ENCODE assay signal across 14 cellular contexts in genomic region chr10:126133906-126134703, GRCh38.
DNase-seq lines count a peak whose midpoint lies in the region; ATAC-seq, FAIRE-seq and TF ChIP-seq lines count a peak whose summit lies in the region.
"Had no signal": no experiment of that assay in that cellular context is flagged by ENCODE, and none has a peak within 500 bp of the region (broad histone marks: within the 10 kb centered on the region; RNA-seq: fewer than 3 reads in every experiment).

No MANE protein-coding gene starts in this region.

- H3K4me1 ChIP-seq in PC-3 (ENCODE audit: insufficient read depth, low read length) (peaks cover 21% of the 10 kb centered on the region), H1 (replicated peaks in 1 of 4; ENCODE audit: control insufficient read depth in 3 of 4, insufficient read depth in 4 of 4, low read length in 3 of 4) (peaks cover 0 to 12% (median 7%) of the 10 kb centered on the region in 4 experiments; a peak in 5 of 7 replicates)

- no peak overlapping the region for H2BK15ac ChIP-seq in H1 (ENCODE audit: low read length)

- no peak overlapping the region for H3K4me3 ChIP-seq in PC-3 (ENCODE audit: low read length)
- no peak overlapping the region for H3K4me3 ChIP-seq in H1 (ENCODE audit: extremely low read depth in 1 of 4, insufficient read depth in 2 of 4, low read depth in 3 of 4, low read length in 4 of 4)

- no peak overlapping the region for H4K8ac ChIP-seq in H1 (ENCODE audit: extremely low read depth, insufficient read depth, low read length)

- H3K23me2 ChIP-seq in H1 (ENCODE audit: low read depth, low read length), result no peaks in the 10 kb centered on the region

- H3K36me3 ChIP-seq in PC-3 (ENCODE audit: low read depth, low read length) (no peaks in the 10 kb centered on the region), H1 (ENCODE audit: control insufficient read depth in 2 of 4, insufficient read depth in 4 of 4, low read length in 3 of 4) (no peaks in the 10 kb centered on the region)

- no peaks in the 10 kb centered on the region for H3K9me2 ChIP-seq in PC-3 (replicated peaks; ENCODE audit: low read length)

- H3K23ac ChIP-seq in H1 (ENCODE audit: insufficient read length), result no peak overlapping the region

- H2AK5ac ChIP-seq in H1 (ENCODE audit: low read depth, low read length), result no peak overlapping the region

- H4K91ac ChIP-seq in H1 (replicated peaks; ENCODE audit: insufficient read length, low read length), result no peak overlapping the region

- H2BK20ac ChIP-seq in H1 (ENCODE audit: low read length), result no peak overlapping the region

- H3K18ac ChIP-seq in H1 (ENCODE audit: extremely low read depth, low read length), result no peak overlapping the region

- BruUV-seq in PC-3 (replicated peaks; lab: Mats Ljungman, UMichigan), result no TSS peak

- H2BK12ac ChIP-seq in H1 (ENCODE audit: low read depth, low read length), result no peak overlapping the region

- H3K9ac ChIP-seq in PC-3 (ENCODE audit: low read length), result peak overlapping the region; percentile 62
- no peak overlapping the region for H3K9ac ChIP-seq in H1 (replicated peaks in 1 of 4; ENCODE audit: extremely low read depth in 1 of 4, low read depth in 3 of 4, low read length in 3 of 4)

- H3K79me1 ChIP-seq in H1 (ENCODE audit: low read depth, low read length), result no peaks in the 10 kb centered on the region

- H3F3A ChIP-seq in PC-3 (ENCODE audit: low read length, unreplicated experiment), result no peaks in the 10 kb centered on the region

- H3K56ac ChIP-seq in H1 (replicated peaks; ENCODE audit: insufficient read length, low read depth, low read length), result no peak overlapping the region

- FAIRE-seq in H1 (lab: Jason Lieb, UNC), result no peak

- TF ChIP-seq CTCF in PC-3 (conservative IDR thresholded peaks at IDR 0.05; ENCODE audit: low read depth, low read length) (no peak), H1 (IDR thresholded peaks at IDR 0.05; ENCODE audit: control extremely low read depth in 1 of 3, insufficient read depth in 1 of 3, low read depth in 1 of 3, low read length in 3 of 3) (no peak)

- H3K9me3 ChIP-seq in PC-3 (ENCODE audit: low read length) (no peaks in the 10 kb centered on the region), H1 (ENCODE audit: insufficient read depth in 2 of 2, low read depth in 1 of 2, low read length in 1 of 2) (peaks cover 2 to 4% of the 10 kb centered on the region in 2 experiments; a peak in 1 of 4 replicates)

- H2BK120ac ChIP-seq in H1 (replicated peaks; ENCODE audit: low read depth, low read length), result peak overlapping the region; percentile 17

- H3K27me3 ChIP-seq in PC-3 (ENCODE audit: low read length), result no peaks in the 10 kb centered on the region
- no peaks in the 10 kb centered on the region for H3K27me3 ChIP-seq in H1 (replicated peaks in 1 of 4; ENCODE audit: control insufficient read depth in 3 of 4, extremely low read depth in 1 of 4, insufficient read depth in 3 of 4, low read length in 3 of 4)

- no peak for TF ChIP-seq RAD21 in H1 (IDR thresholded peaks at IDR 0.05 in 1 of 2, conservative IDR thresholded peaks at IDR 0.05 in 1 of 2; ENCODE audit: low read depth in 2 of 2, low read length in 2 of 2)

- no peak overlapping the region for H3K14ac ChIP-seq in H1 (ENCODE audit: insufficient read length)

- intact Hi-C loops in PC-3 (cut with micrococcal nuclease) (no loop called here), posterior vena cava (cut with DNase I) (no loop called here)

- H4K20me1 ChIP-seq in PC-3 (ENCODE audit: low read length), result no peaks in the 10 kb centered on the region
- no peaks in the 10 kb centered on the region for H4K20me1 ChIP-seq in H1 (replicated peaks in 1 of 2; ENCODE audit: control insufficient read depth in 1 of 2, insufficient read depth in 2 of 2, low read length in 2 of 2)

- 89% methylated on average over 6 of the region's 6 CpGs; no CpG with 5 or more reads in 1 of the 2 experiments for WGBS in H1 (ENCODE audit: extremely low coverage in 1 of 2, insufficient coverage in 1 of 2, insufficient read length in 1 of 2, insufficient replicate concordance in 2 of 2, low coverage in 1 of 2, low lambda C conversion rate in 2 of 2, missing lambda C conversion rate in 1 of 2), 2 experiments

- no peaks in the 10 kb centered on the region for H3K79me2 ChIP-seq in PC-3 (ENCODE audit: low read length)
- no peaks in the 10 kb centered on the region for H3K79me2 ChIP-seq in H1 (ENCODE audit: control insufficient read depth in 1 of 2, insufficient read depth in 2 of 2, low read length in 2 of 2)

- no peak for TF ChIP-seq EP300 in H1 (IDR thresholded peaks at IDR 0.05; ENCODE audit: borderline replicate concordance in 1 of 2, low read depth in 2 of 2, low read length in 2 of 2)

- H2AFZ ChIP-seq in PC-3 (ENCODE audit: low read length) (0 out of 2 replicates have a peak overlapping the region, but pooled peaks have one; percentile 19), H1 (ENCODE audit: low read length) (no peak overlapping the region)

- DNase-seq in AG20443 (ENCODE audit: low spot score), result peak; percentile 61
- peak; percentile 69 for DNase-seq in PC-3
- no peak for DNase-seq in H1 (ENCODE audit: low read depth in 1 of 2, low spot score in 2 of 2)
- DNase-seq in myocyte (ENCODE audit: low read depth), result peak; percentile 56
- no peak for DNase-seq in activated gamma-delta T cell (lab: John Stamatoyannopoulos, UW)
- DNase-seq in hippocampal formation (lab: John Stamatoyannopoulos, UW), result no peak
- DNase-seq in posterior vena cava (ENCODE audit: low spot score), result no peak
- DNase-seq in stimulated activated CD8-positive, alpha-beta memory T cell treated with anti-CD3 and anti-CD28 coated beads, Interleukin-4, amount 100 ng/mL, for 48 hours, result no peak
- DNase-seq: activated CD8-positive, alpha-beta memory T cell treated with anti-CD3 and anti-CD28 coated beads, Interleukin-2, amount 50 U/mL, for 48 hours; amygdala; CD4-positive, alpha-beta T cell; NCI-H1694 treated with DMSO at 0.1 percent for 48 hours; NCI-H82; stimulated activated CD4-positive, alpha-beta T cell treated with anti-CD3 and anti-CD28 coated beads, Interleukin-4, amount 100 ng/mL, for 24 hours had no signal

- H3K27ac ChIP-seq in PC-3 (ENCODE audit: low read length) (peak overlapping the region; percentile 84), H1 (ENCODE audit: low read depth, low read length) (no peak overlapping the region)

- H2BK5ac ChIP-seq in H1 (ENCODE audit: low read depth, low read length), result no peak overlapping the region

- POLR2A ChIA-PET in PC-3 (lab: Charles Lee; ENCODE audit: unreplicated experiment), result no interaction called here
- POLR2A ChIA-PET in H1 (lab: Charles Lee; ENCODE audit: partially characterized antibody), result no interaction called here

- no peak overlapping the region for H3K4ac ChIP-seq in H1 (replicated peaks; ENCODE audit: insufficient read length, low read depth, low read length)

- CTCF ChIA-PET in PC-3 (lab: Charles Lee), result no interaction called here
- CTCF ChIA-PET in H1 (lab: Charles Lee; ENCODE audit: partially characterized antibody), result interaction anchor here (0.8 to 2.9 kb wide), 5 partner anchors 15 to 464 kb away, joined by 3 to 9 read pairs (median 3); no protein-coding TSS in a partner anchor

- ATAC-seq in PC-3, result peak; percentile 84

- TF ChIP-seq POLR2A in H1 (IDR thresholded peaks at IDR 0.05; ENCODE audit: control extremely low read depth in 1 of 2, low read depth in 2 of 2, low read length in 2 of 2), result no peak

- H4K5ac ChIP-seq in H1 (ENCODE audit: insufficient read length, low read depth, low read length), result no peak overlapping the region

- H3K4me2 ChIP-seq in PC-3 (ENCODE audit: low read length) (peak overlapping the region; percentile 31), H1 (ENCODE audit: insufficient read depth in 1 of 2, low read depth in 2 of 2, low read length in 2 of 2) (no peak overlapping the region)

TF ChIP-seq in H1, 55 proteins besides CTCF, POLR2A, EP300 and RAD21:
- no peak for TF ChIP-seq KDM5A (IDR thresholded peaks at IDR 0.05; ENCODE audit: low read length)
TF ChIP-seq in H1: peak in this region for 0.

Comparison
In these comparisons a context has a peak if more than half of its experiments do, and no peak if none do; other contexts are left out.
1. DNase-seq: peak in AG20443 (single experiment), PC-3 (single experiment) and myocyte (single experiment); none in H1 (0 of 2), activated gamma-delta T cell (single experiment), hippocampal formation (0 of 2), posterior vena cava (single experiment) and stimulated activated CD8-positive, alpha-beta memory T cell treated with anti-CD3 and anti-CD28 coated beads, Interleukin-4, amount 100 ng/mL, for 48 hours (single experiment).